ENCODE assay signal across 10 cellular contexts in genomic region chr19:35908010-35908441, GRCh38. TPM values are rescaled to one million over a fixed set of nuclear protein-coding genes. Genes with fewer than 3 reads are reported as not detected.
DNase-seq lines count a peak whose midpoint lies in the region; ATAC-seq and TF ChIP-seq lines count a peak whose summit lies in the region.
"Had no signal": no experiment of that assay in that cellular context is flagged by ENCODE, and none has a peak within 500 bp of the region (broad histone marks: within the 10 kb centered on the region; RNA-seq: fewer than 3 reads in every experiment).

TYROBP (minus strand) TSS chr19:35908295; CDS start chr19:35908228, 67 bp downstream.

- no peak for ATAC-seq in activated T-cell treated with anti-CD3 and anti-CD28 coated beads, Interleukin-2, amount 50 U/mL, for 4 hours
- no peak for ATAC-seq in GM21717 (IDR thresholded peaks at IDR 0.05; ENCODE audit: unreplicated experiment)
- ATAC-seq in HG02973 (IDR thresholded peaks at IDR 0.05; ENCODE audit: unreplicated experiment) = no peak

- H3K36me3 Mint-ChIP-seq in activated T-cell treated with anti-CD3 and anti-CD28 coated beads, Interleukin-2, amount 50 U/mL, for 4 hours (ENCODE audit: insufficient read depth) = no peaks in the 10 kb centered on the region
- H3K36me3 Mint-ChIP-seq in brain = no peaks in the 10 kb centered on the region

- no peak for TF ChIP-seq CTCF in brain (conservative IDR thresholded peaks at IDR 0.05)
- TF ChIP-seq CTCF in tibial nerve (IDR thresholded peaks at IDR 0.05) = no peak

- H3K9me3 Mint-ChIP-seq in activated T-cell treated with anti-CD3 and anti-CD28 coated beads, Interleukin-2, amount 50 U/mL, for 4 hours = no peaks in the 10 kb centered on the region
- H3K9me3 Mint-ChIP-seq in brain = peaks cover 0 to 7% (median 0%) of the 10 kb centered on the region in 5 experiments

- no peak for DNase-seq in activated T-cell treated with anti-CD3 and anti-CD28 coated beads, Interleukin-2, amount 50 U/mL, for 4 hours
- no peak for DNase-seq in activated T-cell treated with anti-CD3 and anti-CD28 coated beads, Interleukin-2, amount 50 U/mL, for 1 hour
- DNase-seq in midbrain (lab: John Stamatoyannopoulos, UW) = peak; percentile 30
- peak in 1 of 2 donors; percentile 26 for DNase-seq in tibial nerve (ENCODE audit: low spot score in 2 of 2)
- no peak for DNase-seq in cerebellar cortex (ENCODE audit: low spot score)
- DNase-seq: NCI-H2171 treated with DMSO at 0.1 percent for 48 hours had no signal

- H3K4me1 Mint-ChIP-seq in activated T-cell treated with anti-CD3 and anti-CD28 coated beads, Interleukin-2, amount 50 U/mL, for 4 hours (ENCODE audit: low read depth) = peaks cover 36% of the 10 kb centered on the region
- H3K4me1 Mint-ChIP-seq in brain = peaks cover 7% of the 10 kb centered on the region

- H3K9me3 ChIP-seq in tibial nerve = no peaks in the 10 kb centered on the region

- no peaks in the 10 kb centered on the region for H3K27me3 Mint-ChIP-seq in activated T-cell treated with anti-CD3 and anti-CD28 coated beads, Interleukin-2, amount 50 U/mL, for 4 hours (ENCODE audit: low read depth)
- peaks cover 23% of the 10 kb centered on the region for H3K27me3 Mint-ChIP-seq in brain

- TF ChIP-seq EP300 in tibial nerve (IDR thresholded peaks at IDR 0.05) = no peak

- peaks cover 0 to 28% (median 10%) of the 10 kb centered on the region in 4 donors for H3K4me1 ChIP-seq in tibial nerve

- H3K27ac Mint-ChIP-seq in brain = peak within 1 kb of the TSS in 2 of 5 experiments; percentile 38 to 43

- WGBS in tibial nerve, 2 donors = 41 to 53% methylated on average over 9 of the region's 9 CpGs

- no peaks in the 10 kb centered on the region for H3K27me3 ChIP-seq in tibial nerve

- H3K4me3 Mint-ChIP-seq in activated T-cell treated with anti-CD3 and anti-CD28 coated beads, Interleukin-2, amount 50 U/mL, for 4 hours = peak within 1 kb of the TSS; percentile 57
- H3K4me3 Mint-ChIP-seq in brain = no peak within 1 kb of the TSS

- no peak for TF ChIP-seq POLR2A in tibial nerve (IDR thresholded peaks at IDR 0.05)

- peak within 1 kb of the TSS in 3 of 4 donors; percentile 2 to 39 (median 6) for H3K4me3 ChIP-seq in tibial nerve

- peak within 1 kb of the TSS in 3 of 4 donors; percentile 59 to 94 (median 68) for H3K27ac ChIP-seq in tibial nerve

- no peaks in the 10 kb centered on the region for H3K36me3 ChIP-seq in tibial nerve

RNA-seq across cellular contexts. Expression of gene TYROBP, which starts in this region (rescaled TPM):
- total RNA-seq in activated T-cell treated with anti-CD3 and anti-CD28 coated beads, Interleukin-2, amount 50 U/mL, for 4 hours = under 1 TPM in 2 of 3 donors, not detected in 1; 0.52 to 0.69 TPM
- polyA plus RNA-seq in brain (ENCODE audit: insufficient read depth, low read depth, low replicate concordance) = 45.3 TPM
- 100 to 1,000 TPM in 3 of 4 donors, 10 to 100 TPM in 1; 41.4 to 122 (median 117) TPM for total RNA-seq in tibial nerve
- polyA plus RNA-seq: neural cell had no signal

Comparison
In these comparisons a context has a peak if more than half of its experiments do, and no peak if none do; other contexts are left out.
1. RNA of gene TYROBP (total RNA-seq): 41.4 to 122 TPM in tibial nerve; 0.52 to 0.69 TPM in activated T-cell treated with anti-CD3 and anti-CD28 coated beads, Interleukin-2, amount 50 U/mL, for 4 hours; every median in the first group is over 10 times any median in the second.